Comparison of ENCODE assay signal across 1 cellular context in the genomic region with DNA sequence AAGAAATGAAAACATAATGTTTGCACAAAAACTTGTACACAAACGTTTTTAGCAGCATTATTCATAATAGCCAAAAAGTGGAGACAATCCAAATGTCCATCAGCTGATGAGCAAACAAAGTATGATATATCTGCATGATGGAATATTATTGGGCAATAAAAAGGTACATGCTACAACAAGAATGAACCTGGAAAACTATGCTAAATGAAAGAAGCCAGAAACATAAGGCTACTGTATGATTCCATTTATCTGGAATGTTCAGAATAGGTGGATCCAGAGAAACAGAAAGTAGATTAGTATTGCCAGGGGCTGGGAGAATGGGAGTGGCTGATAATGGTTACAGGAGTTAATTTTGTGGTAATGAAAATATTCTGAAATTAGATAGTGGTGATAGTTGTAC.
TF ChIP-seq lines count a peak whose summit lies in the region.

No MANE protein-coding gene starts in this region.

TF ChIP-seq in K562, 482 proteins besides CTCF, POLR2A, EP300 and RAD21 (continued from another document):
- no peak for TF ChIP-seq FIP1L1 (IDR thresholded peaks at IDR 0.05; ENCODE audit: low read depth, low read length, poor library complexity, severe bottlenecking)
- TF ChIP-seq, protein P1, sequence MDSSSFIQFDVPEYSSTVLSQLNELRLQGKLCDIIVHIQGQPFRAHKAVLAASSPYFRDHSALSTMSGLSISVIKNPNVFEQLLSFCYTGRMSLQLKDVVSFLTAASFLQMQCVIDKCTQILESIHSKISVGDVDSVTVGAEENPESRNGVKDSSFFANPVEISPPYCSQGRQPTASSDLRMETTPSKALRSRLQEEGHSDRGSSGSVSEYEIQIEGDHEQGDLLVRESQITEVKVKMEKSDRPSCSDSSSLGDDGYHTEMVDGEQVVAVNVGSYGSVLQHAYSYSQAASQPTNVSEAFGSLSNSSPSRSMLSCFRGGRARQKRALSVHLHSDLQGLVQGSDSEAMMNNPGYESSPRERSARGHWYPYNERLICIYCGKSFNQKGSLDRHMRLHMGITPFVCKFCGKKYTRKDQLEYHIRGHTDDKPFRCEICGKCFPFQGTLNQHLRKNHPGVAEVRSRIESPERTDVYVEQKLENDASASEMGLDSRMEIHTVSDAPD (CRISPR knock-in tag; IDR thresholded peaks at IDR 0.05): no peak
- TF ChIP-seq FOXM1 (IDR thresholded peaks at IDR 0.05; ENCODE audit: low read depth): no peak
- no peak for TF ChIP-seq FOXM1 (CRISPR knock-in tag; IDR thresholded peaks at IDR 0.05; ENCODE audit: low read depth)
- no peak for TF ChIP-seq TRIM24 (IDR thresholded peaks at IDR 0.05)
- TF ChIP-seq, protein P2, sequence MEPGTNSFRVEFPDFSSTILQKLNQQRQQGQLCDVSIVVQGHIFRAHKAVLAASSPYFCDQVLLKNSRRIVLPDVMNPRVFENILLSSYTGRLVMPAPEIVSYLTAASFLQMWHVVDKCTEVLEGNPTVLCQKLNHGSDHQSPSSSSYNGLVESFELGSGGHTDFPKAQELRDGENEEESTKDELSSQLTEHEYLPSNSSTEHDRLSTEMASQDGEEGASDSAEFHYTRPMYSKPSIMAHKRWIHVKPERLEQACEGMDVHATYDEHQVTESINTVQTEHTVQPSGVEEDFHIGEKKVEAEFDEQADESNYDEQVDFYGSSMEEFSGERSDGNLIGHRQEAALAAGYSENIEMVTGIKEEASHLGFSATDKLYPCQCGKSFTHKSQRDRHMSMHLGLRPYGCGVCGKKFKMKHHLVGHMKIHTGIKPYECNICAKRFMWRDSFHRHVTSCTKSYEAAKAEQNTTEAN (CRISPR knock-in tag; IDR thresholded peaks at IDR 0.05): no peak
- TF ChIP-seq FOXA1 (IDR thresholded peaks at IDR 0.05; ENCODE audit: borderline replicate concordance): no peak
- no peak for TF ChIP-seq CEBPG (CRISPR knock-in tag; IDR thresholded peaks at IDR 0.05)
- 0 out of 4 replicates have a peak, but pooled peaks have one; percentile 15 to 35 for TF ChIP-seq CEBPG (tag; conservative IDR thresholded peaks at IDR 0.05 in 1 of 2, IDR thresholded peaks at IDR 0.05 in 1 of 2)
- TF ChIP-seq CEBPB (tag; IDR thresholded peaks at IDR 0.05): peak; percentile 32
